ENCODE assay signal across 18 cellular contexts in genomic region chr12:59070534-59070933, GRCh38.
DNase-seq lines count a peak whose midpoint lies in the region; ATAC-seq, FAIRE-seq and TF ChIP-seq lines count a peak whose summit lies in the region.
"Had no signal": no experiment of that assay in that cellular context is flagged by ENCODE, and none has a peak within 500 bp of the region (broad histone marks: within the 10 kb centered on the region; RNA-seq: fewer than 3 reads in every experiment).

No MANE protein-coding gene starts in this region.

- no peak overlapping the region for H3K27ac ChIP-seq in upper lobe of left lung
- H3K27ac ChIP-seq: body of pancreas had no signal

- no peaks in the 10 kb centered on the region for H3K27me3 ChIP-seq in upper lobe of left lung
- H3K27me3 ChIP-seq: body of pancreas had no signal

- ATAC-seq in upper lobe of left lung (ENCODE audit: low FRiP score in 2 of 2) = no peak
- ATAC-seq: body of pancreas; stimulated activated naive B cell treated with anti-CD40 and anti-IgM and Interleukin-4, amounts not matched to agents 10 μg/mL and 1 μg/mL and 100 μg/mL, for 72 hours had no signal

- DNase-seq in H54 (ENCODE audit: insufficient read length, low spot score) (no peak), NCI-H69 (lab: John Stamatoyannopoulos, UW) (peak; percentile 67), choroid plexus epithelial cell (ENCODE audit: low read depth) (peak; percentile 37), neural crest cell (ENCODE audit: low read depth, low spot score) (no peak), NCI-H187 (lab: John Stamatoyannopoulos, UW) (no peak), upper lobe of left lung (no peak), NCI-H1694 (lab: John Stamatoyannopoulos, UW) (no peak)
- DNase-seq: activated CD4-positive, alpha-beta T cell treated with anti-CD3 and anti-CD28 coated beads, Interleukin-2, amount 50 U/mL, for 1 hour; activated naive CD4-positive, alpha-beta T cell treated with anti-CD3 and anti-CD28 coated beads, Interleukin-2, amount 10 ng/mL, durations not matched to agents 7 days and 5 days; body of pancreas; DMS79; effector CD8-positive, alpha-beta T cell; hypothalamus; stimulated activated CD4-positive, alpha-beta T cell treated with anti-CD3 and anti-CD28 coated beads, Interleukin-12 subunit alpha, Interleukin-12 subunit beta, amount 100 ng/mL, for 4 hours; stimulated activated naive B cell treated with anti-CD40 and anti-IgM and Interleukin-4, amounts not matched to agents 10 μg/mL and 1 μg/mL and 100 μg/mL, for 72 hours had no signal

- peak; percentile 50 for FAIRE-seq in H54 (lab: Jason Lieb, UNC)
- FAIRE-seq: TTC549 had no signal

- peaks cover 0 to 5% (median 0%) of the 10 kb centered on the region in 4 donors for H3K4me1 ChIP-seq in upper lobe of left lung
- H3K4me1 ChIP-seq: body of pancreas had no signal

- 33 to 41% methylated on average over 3 of the region's 3 CpGs for WGBS in upper lobe of left lung, 2 donors

- TF ChIP-seq POLR2A in H54 (IDR thresholded peaks at IDR 0.05; ENCODE audit: low read depth, low read length) (no peak), upper lobe of left lung (IDR thresholded peaks at IDR 0.05) (no peak)

- no peaks in the 10 kb centered on the region for H3K36me3 Mint-ChIP-seq in neural crest cell (ENCODE audit: low read depth)
- H3K36me3 Mint-ChIP-seq: activated naive CD4-positive, alpha-beta T cell treated with anti-CD3 and anti-CD28 coated beads, Interleukin-2, amount 10 ng/mL, durations not matched to agents 7 days and 5 days; stimulated activated naive B cell treated with anti-CD40 and anti-IgM and Interleukin-4, amounts not matched to agents 10 μg/mL and 1 μg/mL and 100 μg/mL, for 72 hours; type B pancreatic cell had no signal

- no peak overlapping the region for H3K4me3 Mint-ChIP-seq in neural crest cell
- H3K4me3 Mint-ChIP-seq: activated naive CD4-positive, alpha-beta T cell treated with anti-CD3 and anti-CD28 coated beads, Interleukin-2, amount 10 ng/mL, durations not matched to agents 7 days and 5 days; stimulated activated naive B cell treated with anti-CD40 and anti-IgM and Interleukin-4, amounts not matched to agents 10 μg/mL and 1 μg/mL and 100 μg/mL, for 72 hours; type B pancreatic cell had no signal

- no peaks in the 10 kb centered on the region for H3K9me3 Mint-ChIP-seq in neural crest cell
- H3K9me3 Mint-ChIP-seq: activated naive CD4-positive, alpha-beta T cell treated with anti-CD3 and anti-CD28 coated beads, Interleukin-2, amount 10 ng/mL, durations not matched to agents 7 days and 5 days had no signal

- no peak overlapping the region for H3K4me3 ChIP-seq in choroid plexus epithelial cell (ENCODE audit: low read depth, low read length)
- H3K4me3 ChIP-seq in upper lobe of left lung = no peak overlapping the region
- H3K4me3 ChIP-seq: body of pancreas had no signal

- TF ChIP-seq CTCF in choroid plexus epithelial cell (conservative IDR thresholded peaks at IDR 0.05; ENCODE audit: low read depth, low read length) (no peak), neural crest cell (conservative IDR thresholded peaks at IDR 0.05) (no peak), upper lobe of left lung (IDR thresholded peaks at IDR 0.05) (no peak)

- H3K4me1 Mint-ChIP-seq in neural crest cell = peaks cover 34% of the 10 kb centered on the region
- H3K4me1 Mint-ChIP-seq: activated naive CD4-positive, alpha-beta T cell treated with anti-CD3 and anti-CD28 coated beads, Interleukin-2, amount 10 ng/mL, durations not matched to agents 7 days and 5 days; stimulated activated naive B cell treated with anti-CD40 and anti-IgM and Interleukin-4, amounts not matched to agents 10 μg/mL and 1 μg/mL and 100 μg/mL, for 72 hours had no signal

- H3K27me3 Mint-ChIP-seq in neural crest cell (ENCODE audit: low read depth) = no peaks in the 10 kb centered on the region
- H3K27me3 Mint-ChIP-seq: activated naive CD4-positive, alpha-beta T cell treated with anti-CD3 and anti-CD28 coated beads, Interleukin-2, amount 10 ng/mL, durations not matched to agents 7 days and 5 days; progenitor cell of endocrine pancreas; stimulated activated naive B cell treated with anti-CD40 and anti-IgM and Interleukin-4, amounts not matched to agents 10 μg/mL and 1 μg/mL and 100 μg/mL, for 72 hours; type B pancreatic cell had no signal

- H3K9me3 ChIP-seq in upper lobe of left lung = no peaks in the 10 kb centered on the region
- H3K9me3 ChIP-seq: body of pancreas had no signal

- TF ChIP-seq EP300 in upper lobe of left lung (IDR thresholded peaks at IDR 0.05) = no peak

- H3K36me3 ChIP-seq in upper lobe of left lung = no peaks in the 10 kb centered on the region

- peak overlapping the region; percentile 81 for H3K27ac Mint-ChIP-seq in neural crest cell (ENCODE audit: unreplicated experiment)
- H3K27ac Mint-ChIP-seq: activated naive CD4-positive, alpha-beta T cell treated with anti-CD3 and anti-CD28 coated beads, Interleukin-2, amount 10 ng/mL, durations not matched to agents 7 days and 5 days; progenitor cell of endocrine pancreas; stimulated activated naive B cell treated with anti-CD40 and anti-IgM and Interleukin-4, amounts not matched to agents 10 μg/mL and 1 μg/mL and 100 μg/mL, for 72 hours; type B pancreatic cell had no signal

Comparison
In these comparisons a context has a peak if more than half of its experiments do, and no peak if none do; other contexts are left out.
1. DNase-seq: peak in NCI-H69 (single experiment) and choroid plexus epithelial cell (single experiment); none in H54 (single experiment), neural crest cell (single experiment), NCI-H187 (0 of 2), upper lobe of left lung (0 of 2) and NCI-H1694 (single experiment).